ENCODE assay signal across 15 cellular contexts in the genomic region with DNA sequence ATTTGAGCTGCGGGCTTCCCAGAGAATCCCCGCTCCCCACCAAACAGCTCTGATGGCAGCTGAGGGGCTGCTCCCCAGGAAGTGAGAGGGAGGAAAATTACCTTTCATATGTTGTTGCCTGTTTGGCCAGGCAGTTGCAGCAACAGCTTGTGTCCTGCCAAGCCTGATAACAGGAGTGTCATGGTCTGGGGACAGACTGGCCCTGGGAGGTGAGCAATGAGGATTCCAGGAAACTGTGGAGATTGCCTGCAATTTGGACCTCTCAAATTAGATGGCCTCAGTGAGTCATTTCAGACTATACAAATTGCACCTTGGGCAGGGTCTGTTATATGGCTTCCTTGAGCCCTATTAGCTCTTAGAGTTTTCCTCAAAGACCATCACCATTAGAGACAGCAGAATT.
"Had no signal": no experiment of that assay in that cellular context is flagged by ENCODE, and none has a peak within 500 bp of the region (broad histone marks: within the 10 kb centered on the region; RNA-seq: fewer than 3 reads in every experiment).

No MANE protein-coding gene starts in this region.

- H3K4me3 Mint-ChIP-seq: activated CD4-positive, alpha-beta memory T cell treated with anti-CD3 and anti-CD28 coated beads, Interleukin-2, amount 10 ng/mL, durations not matched to agents 7 days and 5 days; activated CD4-positive, alpha-beta T cell treated with anti-CD3 and anti-CD28 coated beads for 36 hours; activated T-cell treated with anti-CD3 and anti-CD28 coated beads, Interleukin-2, amount 50 U/mL, for 72 hours; dendritic cell treated with granulocyte-macrophage colony-stimulating factor and Interleukin-4, amounts not matched to agents 40 ng/mL and 50 ng/mL, for 4 days; immature natural killer cell; nephron progenitor cell had no signal

- ATAC-seq: activated CD4-positive, alpha-beta T cell treated with anti-CD3 and anti-CD28 coated beads for 36 hours; activated T-cell treated with anti-CD3 and anti-CD28 coated beads, Interleukin-2, amount 50 U/mL, for 72 hours; left colon; stimulated activated naive CD8-positive, alpha-beta T cell treated with anti-CD3 and anti-CD28 coated beads, Interleukin-15, Interleukin-2, amounts not matched to agents 100 U/mL and 50 U/mL, for 24 hours; upper lobe of right lung had no signal

- H3K9me3 Mint-ChIP-seq: activated CD4-positive, alpha-beta memory T cell treated with anti-CD3 and anti-CD28 coated beads, Interleukin-2, amount 10 ng/mL, durations not matched to agents 7 days and 5 days; dendritic cell treated with granulocyte-macrophage colony-stimulating factor and Interleukin-4, amounts not matched to agents 40 ng/mL and 50 ng/mL, for 4 days had no signal

- H3K36me3 Mint-ChIP-seq: immature natural killer cell had no signal

- H3K4me1 Mint-ChIP-seq: activated CD4-positive, alpha-beta memory T cell treated with anti-CD3 and anti-CD28 coated beads, Interleukin-2, amount 10 ng/mL, durations not matched to agents 7 days and 5 days; activated CD4-positive, alpha-beta T cell treated with anti-CD3 and anti-CD28 coated beads for 36 hours; immature natural killer cell had no signal

- DNase-seq: activated CD4-positive, alpha-beta memory T cell treated with anti-CD3 and anti-CD28 coated beads, Interleukin-2, amount 10 ng/mL, durations not matched to agents 7 days and 5 days; activated CD4-positive, alpha-beta T cell treated with anti-CD3 and anti-CD28 coated beads for 36 hours; activated naive CD4-positive, alpha-beta T cell; activated T-cell treated with anti-CD3 and anti-CD28 coated beads, Interleukin-2, amount 50 U/mL, for 72 hours; central memory CD4-positive, alpha-beta T cell; erythroblast; immature natural killer cell; left colon; mesenchymal stem cell; nephron progenitor cell; stimulated activated CD4-positive, alpha-beta T cell treated with anti-CD3 and anti-CD28 coated beads, Interleukin-2, amount 100 ng/mL, for 48 hours; stimulated activated naive CD8-positive, alpha-beta T cell treated with anti-CD3 and anti-CD28 coated beads, Interleukin-15, Interleukin-2, amounts not matched to agents 100 U/mL and 50 U/mL, for 24 hours; T-helper 9 cell; upper lobe of right lung had no signal

- H3K27ac Mint-ChIP-seq: activated CD4-positive, alpha-beta memory T cell treated with anti-CD3 and anti-CD28 coated beads, Interleukin-2, amount 10 ng/mL, durations not matched to agents 7 days and 5 days; activated CD4-positive, alpha-beta T cell treated with anti-CD3 and anti-CD28 coated beads for 36 hours; activated T-cell treated with anti-CD3 and anti-CD28 coated beads, Interleukin-2, amount 50 U/mL, for 72 hours; dendritic cell treated with granulocyte-macrophage colony-stimulating factor and Interleukin-4, amounts not matched to agents 40 ng/mL and 50 ng/mL, for 4 days; immature natural killer cell; nephron progenitor cell had no signal
